11 cellular contexts compared by ENCODE assay signal in the genomic region with DNA sequence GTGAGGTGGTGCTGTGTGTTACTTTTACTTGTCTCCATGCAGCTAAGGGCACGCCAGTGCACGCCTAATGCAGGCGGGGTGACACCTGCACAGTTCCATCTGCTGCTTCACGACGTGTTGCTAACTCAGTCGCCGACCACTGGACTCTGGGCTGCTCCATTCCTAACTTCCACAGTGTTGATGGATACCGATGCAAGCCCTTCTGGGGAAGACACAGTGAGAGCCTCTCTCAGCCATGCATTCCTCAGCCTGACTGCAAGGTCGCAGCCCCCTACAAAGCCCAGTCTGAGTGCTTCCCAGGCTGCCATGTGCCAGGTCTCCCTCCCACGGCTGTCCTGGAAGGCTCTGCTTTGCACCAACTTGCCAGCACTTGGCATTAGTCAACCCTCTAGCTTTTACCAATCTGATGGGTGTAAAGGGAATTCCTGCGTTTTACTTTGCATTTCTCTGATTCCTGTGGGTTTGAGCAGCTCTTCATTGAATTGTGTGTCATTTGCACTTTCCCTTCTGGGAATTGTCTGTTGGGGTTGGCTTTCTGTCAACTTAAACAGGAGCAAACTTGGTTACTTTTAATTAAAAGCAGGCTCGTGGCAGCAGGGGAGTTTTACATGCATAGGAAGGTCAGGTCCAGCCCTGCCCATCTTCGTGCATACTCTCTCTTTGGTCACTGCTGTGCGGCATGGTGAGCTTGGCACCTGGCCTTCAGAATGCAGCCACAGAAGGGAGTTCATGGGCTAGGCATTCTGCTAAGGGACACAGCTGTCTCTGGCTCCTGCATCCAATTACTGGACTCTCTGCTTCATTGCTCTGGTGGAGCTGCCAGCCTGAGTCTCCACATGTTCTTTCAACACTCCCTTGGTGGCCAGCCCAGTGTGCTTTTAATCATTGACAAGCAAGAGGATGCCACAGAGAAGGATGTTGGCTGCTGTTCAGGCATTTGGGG. TPM values are rescaled to one million over a fixed set of nuclear protein-coding genes. Genes with fewer than 3 reads are reported as not detected.
DNase-seq lines count a peak whose midpoint lies in the region; ATAC-seq and TF ChIP-seq lines count a peak whose summit lies in the region.
"Had no signal": no experiment of that assay in that cellular context is flagged by ENCODE, and none has a peak within 500 bp of the region (broad histone marks: within the 10 kb centered on the region; RNA-seq: fewer than 3 reads in every experiment).

No MANE protein-coding gene starts in this region.

- H3K4me1 Mint-ChIP-seq in activated naive CD4-positive, alpha-beta T cell treated with anti-CD3 and anti-CD28 coated beads, Interleukin-2, amount 10 ng/mL, durations not matched to agents 7 days and 5 days = no peaks in the 10 kb centered on the region

- peak; percentile 57 for ATAC-seq in body of pancreas
- ATAC-seq in HG02970 (IDR thresholded peaks at IDR 0.05; ENCODE audit: low FRiP score, unreplicated experiment) = no peak
- no peak for ATAC-seq in HG03196 (IDR thresholded peaks at IDR 0.05; ENCODE audit: unreplicated experiment)

- H3K27me3 Mint-ChIP-seq in activated naive CD4-positive, alpha-beta T cell treated with anti-CD3 and anti-CD28 coated beads, Interleukin-2, amount 10 ng/mL, durations not matched to agents 7 days and 5 days = peaks cover 4% of the 10 kb centered on the region

- TF ChIP-seq CTCF in body of pancreas (IDR thresholded peaks at IDR 0.05) = no peak
- TF ChIP-seq CTCF in liver (IDR thresholded peaks at IDR 0.05; ENCODE audit: low read depth, low read length, missing input control) = no peak
- TF ChIP-seq CTCF in vagina (IDR thresholded peaks at IDR 0.05) = no peak

- no peak overlapping the region for H3K9ac ChIP-seq in liver (ENCODE audit: low read depth in 1 of 2, low read length in 2 of 2)

- 51 to 65% methylated on average over 14 of the region's 14 CpGs for WGBS in body of pancreas, 2 donors
- 52% methylated on average over 14 of the region's 14 CpGs for WGBS in liver

- H3K27ac ChIP-seq in body of pancreas (peak overlapping the region; percentile 14 to 82 (median 32)), liver (ENCODE audit: low read depth in 1 of 2, low read length in 2 of 2) (peak overlapping the region; percentile 39 to 52), vagina (no peak overlapping the region)

- TF ChIP-seq RAD21 in liver (IDR thresholded peaks at IDR 0.05) = peak; percentile 68 to 72

- H3K9me3 ChIP-seq in body of pancreas = no peaks in the 10 kb centered on the region
- H3K9me3 ChIP-seq in liver (ENCODE audit: control insufficient read depth in 4 of 4, low read length in 3 of 4) = no peaks in the 10 kb centered on the region
- H3K9me3 ChIP-seq in vagina = no peaks in the 10 kb centered on the region

- no peak overlapping the region for H3K27ac Mint-ChIP-seq in activated naive CD4-positive, alpha-beta T cell treated with anti-CD3 and anti-CD28 coated beads, Interleukin-2, amount 10 ng/mL, durations not matched to agents 7 days and 5 days

- peak; percentile 5 for DNase-seq in activated naive CD4-positive, alpha-beta T cell treated with anti-CD3 and anti-CD28 coated beads, Interleukin-2, amount 10 ng/mL, durations not matched to agents 7 days and 5 days
- no peak for DNase-seq in activated naive CD4-positive, alpha-beta T cell treated with Interleukin-2 at 50 U/mL for 16 hours
- DNase-seq in body of pancreas (peak; percentile 49 to 80 (median 76)), vagina (ENCODE audit: extremely low spot score in 2 of 2) (peak; percentile 58 to 84), UCSD-AML1 (lab: John Stamatoyannopoulos, UW; ENCODE audit: unreplicated experiment) (no peak)
- DNase-seq: NCI-H1048; stimulated activated CD4-positive, alpha-beta T cell treated with anti-CD3 and anti-CD28 coated beads, Interleukin-12 subunit alpha, Interleukin-12 subunit beta, amount 100 ng/mL, for 4 hours had no signal

- intact Hi-C loops in body of pancreas (cut with DNase I) = no loop called here
- intact Hi-C loops in vagina (cut with DNase I) = no loop called here

- CTCF ChIA-PET in activated naive CD4-positive, alpha-beta T cell treated with anti-CD3 and anti-CD28 coated beads, Interleukin-2, amount 10 ng/mL, durations not matched to agents 7 days and 5 days (lab: Charles Lee) = no interaction called here

- H3K4me3 Mint-ChIP-seq in activated naive CD4-positive, alpha-beta T cell treated with anti-CD3 and anti-CD28 coated beads, Interleukin-2, amount 10 ng/mL, durations not matched to agents 7 days and 5 days = no peak overlapping the region

- H3K4me3 ChIP-seq in body of pancreas = no peak overlapping the region
- no peak overlapping the region for H3K4me3 ChIP-seq in liver (ENCODE audit: low read depth in 1 of 3, low read length in 3 of 3)
- no peak overlapping the region for H3K4me3 ChIP-seq in vagina

- peaks cover 52% of the 10 kb centered on the region for H3K4me1 ChIP-seq in body of pancreas
- peaks cover 4 to 13% (median 10%) of the 10 kb centered on the region in 4 donors for H3K4me1 ChIP-seq in liver (ENCODE audit: control insufficient read depth in 4 of 4, insufficient read depth in 4 of 4, low read length in 3 of 4)
- H3K4me1 ChIP-seq in vagina = peaks cover 15% of the 10 kb centered on the region

- TF ChIP-seq POLR2A in body of pancreas (IDR thresholded peaks at IDR 0.05) (peak in 1 of 3 donors; percentile 12), vagina (IDR thresholded peaks at IDR 0.05) (no peak)

- no peaks in the 10 kb centered on the region for H3K27me3 ChIP-seq in body of pancreas
- no peaks in the 10 kb centered on the region for H3K27me3 ChIP-seq in liver (ENCODE audit: control insufficient read depth in 4 of 4, insufficient read depth in 4 of 4, low read length in 3 of 4)
- H3K27me3 ChIP-seq in vagina = no peaks in the 10 kb centered on the region

- H3K36me3 Mint-ChIP-seq in activated naive CD4-positive, alpha-beta T cell treated with anti-CD3 and anti-CD28 coated beads, Interleukin-2, amount 10 ng/mL, durations not matched to agents 7 days and 5 days = no peaks in the 10 kb centered on the region

- H3K36me3 ChIP-seq in body of pancreas (replicated peaks in 1 of 2; ENCODE audit: insufficient read depth in 1 of 2, low read depth in 2 of 2) (no peaks in the 10 kb centered on the region), liver (ENCODE audit: control insufficient read depth in 4 of 4, insufficient read depth in 3 of 4, low read depth in 1 of 4, low read length in 3 of 4) (no peaks in the 10 kb centered on the region), vagina (no peaks in the 10 kb centered on the region)

- H3K9me3 Mint-ChIP-seq in activated naive CD4-positive, alpha-beta T cell treated with anti-CD3 and anti-CD28 coated beads, Interleukin-2, amount 10 ng/mL, durations not matched to agents 7 days and 5 days = peaks cover 8% of the 10 kb centered on the region

TF ChIP-seq in liver, 16 proteins besides CTCF, POLR2A, EP300 and RAD21 (continues in another document):
- TF ChIP-seq TAF1 (conservative IDR thresholded peaks at IDR 0.05) = no peak
- TF ChIP-seq YY1 (IDR thresholded peaks at IDR 0.05) = peak; percentile 75
- no peak for TF ChIP-seq EGR1 (IDR thresholded peaks at IDR 0.05; ENCODE audit: low read depth in 2 of 2)
- TF ChIP-seq, protein P1, sequence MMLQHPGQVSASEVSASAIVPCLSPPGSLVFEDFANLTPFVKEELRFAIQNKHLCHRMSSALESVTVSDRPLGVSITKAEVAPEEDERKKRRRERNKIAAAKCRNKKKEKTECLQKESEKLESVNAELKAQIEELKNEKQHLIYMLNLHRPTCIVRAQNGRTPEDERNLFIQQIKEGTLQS (IDR thresholded peaks at IDR 0.05) = no peak
- TF ChIP-seq SP1 (IDR thresholded peaks at IDR 0.05) = peak; percentile 88
- TF ChIP-seq, protein P2, sequence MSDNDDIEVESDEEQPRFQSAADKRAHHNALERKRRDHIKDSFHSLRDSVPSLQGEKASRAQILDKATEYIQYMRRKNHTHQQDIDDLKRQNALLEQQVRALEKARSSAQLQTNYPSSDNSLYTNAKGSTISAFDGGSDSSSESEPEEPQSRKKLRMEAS (IDR thresholded peaks at IDR 0.05) = peak; percentile 93
- TF ChIP-seq HNF4G (IDR thresholded peaks at IDR 0.05) = no peak
- TF ChIP-seq NR2F2 (IDR thresholded peaks at IDR 0.05) = peak; percentile 23
- TF ChIP-seq, protein P3, sequence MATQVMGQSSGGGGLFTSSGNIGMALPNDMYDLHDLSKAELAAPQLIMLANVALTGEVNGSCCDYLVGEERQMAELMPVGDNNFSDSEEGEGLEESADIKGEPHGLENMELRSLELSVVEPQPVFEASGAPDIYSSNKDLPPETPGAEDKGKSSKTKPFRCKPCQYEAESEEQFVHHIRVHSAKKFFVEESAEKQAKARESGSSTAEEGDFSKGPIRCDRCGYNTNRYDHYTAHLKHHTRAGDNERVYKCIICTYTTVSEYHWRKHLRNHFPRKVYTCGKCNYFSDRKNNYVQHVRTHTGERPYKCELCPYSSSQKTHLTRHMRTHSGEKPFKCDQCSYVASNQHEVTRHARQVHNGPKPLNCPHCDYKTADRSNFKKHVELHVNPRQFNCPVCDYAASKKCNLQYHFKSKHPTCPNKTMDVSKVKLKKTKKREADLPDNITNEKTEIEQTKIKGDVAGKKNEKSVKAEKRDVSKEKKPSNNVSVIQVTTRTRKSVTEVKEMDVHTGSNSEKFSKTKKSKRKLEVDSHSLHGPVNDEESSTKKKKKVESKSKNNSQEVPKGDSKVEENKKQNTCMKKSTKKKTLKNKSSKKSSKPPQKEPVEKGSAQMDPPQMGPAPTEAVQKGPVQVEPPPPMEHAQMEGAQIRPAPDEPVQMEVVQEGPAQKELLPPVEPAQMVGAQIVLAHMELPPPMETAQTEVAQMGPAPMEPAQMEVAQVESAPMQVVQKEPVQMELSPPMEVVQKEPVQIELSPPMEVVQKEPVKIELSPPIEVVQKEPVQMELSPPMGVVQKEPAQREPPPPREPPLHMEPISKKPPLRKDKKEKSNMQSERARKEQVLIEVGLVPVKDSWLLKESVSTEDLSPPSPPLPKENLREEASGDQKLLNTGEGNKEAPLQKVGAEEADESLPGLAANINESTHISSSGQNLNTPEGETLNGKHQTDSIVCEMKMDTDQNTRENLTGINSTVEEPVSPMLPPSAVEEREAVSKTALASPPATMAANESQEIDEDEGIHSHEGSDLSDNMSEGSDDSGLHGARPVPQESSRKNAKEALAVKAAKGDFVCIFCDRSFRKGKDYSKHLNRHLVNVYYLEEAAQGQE (IDR thresholded peaks at IDR 0.05) = peak; percentile 82
- TF ChIP-seq FOXA2 (IDR thresholded peaks at IDR 0.05) = peak; percentile 47
- TF ChIP-seq GABPA (IDR thresholded peaks at IDR 0.05 in 1 of 2, conservative IDR thresholded peaks at IDR 0.05 in 1 of 2) = peak in 1 of 2 donors; percentile 44

RNA-seq across cellular contexts. Expression of a gene that starts 34.6 kb away (rescaled TPM):
- total RNA-seq in body of pancreas (10 to 100 TPM; 44.4 to 94.9 TPM), liver (10 to 100 TPM; 15.8 to 36.4 TPM), vagina (11.0 TPM)
- polyA plus RNA-seq in liver = 1 to 10 TPM; 5.4 to 9.0 TPM
- total RNA-seq: endothelial cell of umbilical vein had no signal
- polyA plus RNA-seq: endothelial cell of umbilical vein had no signal

Comparison
In these comparisons a context has a peak if more than half of its experiments do, and no peak if none do; other contexts are left out.
1. DNase-seq: peak in activated naive CD4-positive, alpha-beta T cell treated with anti-CD3 and anti-CD28 coated beads, Interleukin-2, amount 10 ng/mL, durations not matched to agents 7 days and 5 days (single experiment), body of pancreas (4 of 4) and vagina (2 of 2); none in activated naive CD4-positive, alpha-beta T cell treated with Interleukin-2 at 50 U/mL for 16 hours (single experiment) and UCSD-AML1 (single experiment).